ENCODE assay signal across 18 cellular contexts in the genomic region with DNA sequence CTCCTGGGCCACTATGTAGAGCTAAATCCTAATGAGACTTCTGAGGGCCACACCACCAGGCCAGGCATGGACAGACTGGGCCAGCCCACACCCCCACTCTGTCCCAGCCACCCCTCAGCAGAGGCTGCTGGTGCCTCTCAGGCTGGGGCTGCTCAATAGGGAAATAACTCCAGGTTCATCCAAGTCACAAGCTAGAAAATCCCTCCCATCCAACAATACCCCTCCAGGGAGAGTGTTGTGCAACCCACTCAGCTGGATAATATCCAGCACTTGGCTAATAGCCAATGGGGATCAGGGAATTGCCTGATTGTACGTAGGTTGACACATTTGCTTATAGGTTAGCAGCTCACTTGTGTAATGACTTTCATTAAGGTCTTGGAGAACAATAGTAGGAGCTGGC.
DNase-seq lines count a peak whose midpoint lies in the region; ATAC-seq, FAIRE-seq and TF ChIP-seq lines count a peak whose summit lies in the region.
"Had no signal": no experiment of that assay in that cellular context is flagged by ENCODE, and none has a peak within 500 bp of the region (broad histone marks: within the 10 kb centered on the region; RNA-seq: fewer than 3 reads in every experiment).

No MANE protein-coding gene starts in this region.

- no peak overlapping the region for H3K4me2 ChIP-seq in H1 (ENCODE audit: insufficient read depth in 1 of 2, low read depth in 2 of 2, low read length in 2 of 2)
- H3K4me2 ChIP-seq: A549 had no signal

- H3K18ac ChIP-seq in H1 (ENCODE audit: extremely low read depth, low read length) = no peak overlapping the region

- H2BK5ac ChIP-seq in H1 (ENCODE audit: low read depth, low read length) = no peak overlapping the region

- no peak overlapping the region for H3K14ac ChIP-seq in H1 (ENCODE audit: insufficient read length)

- no peaks in the 10 kb centered on the region for H3K36me3 Mint-ChIP-seq in natural killer cell
- H3K36me3 Mint-ChIP-seq: CD4-positive, alpha-beta memory T cell had no signal

- no peak for TF ChIP-seq POLR2A in H1 (IDR thresholded peaks at IDR 0.05; ENCODE audit: control extremely low read depth in 1 of 2, low read depth in 2 of 2, low read length in 2 of 2)
- TF ChIP-seq POLR2A in tibial nerve (IDR thresholded peaks at IDR 0.05) = no peak

- H3K79me2 ChIP-seq in H1 (ENCODE audit: control insufficient read depth in 1 of 2, insufficient read depth in 2 of 2, low read length in 2 of 2) = no peaks in the 10 kb centered on the region

- H3K36me3 ChIP-seq in H1 (ENCODE audit: control insufficient read depth in 2 of 4, insufficient read depth in 4 of 4, low read length in 3 of 4) (no peaks in the 10 kb centered on the region), liver (ENCODE audit: control insufficient read depth in 4 of 4, insufficient read depth in 3 of 4, low read depth in 1 of 4, low read length in 3 of 4) (no peaks in the 10 kb centered on the region), tibial nerve (no peaks in the 10 kb centered on the region)
- H3K36me3 ChIP-seq: WERI-Rb-1 had no signal

- no peak overlapping the region for H2AFZ ChIP-seq in H1 (ENCODE audit: low read length)

- H3K56ac ChIP-seq in H1 (replicated peaks; ENCODE audit: insufficient read length, low read depth, low read length) = no peak overlapping the region

- no peak overlapping the region for H3K4ac ChIP-seq in H1 (replicated peaks; ENCODE audit: insufficient read length, low read depth, low read length)

- H4K8ac ChIP-seq in H1 (ENCODE audit: extremely low read depth, insufficient read depth, low read length) = peak overlapping the region; percentile 11; the same call in 1 of the 2 replicates

- H3K4me1 ChIP-seq in H1 (replicated peaks in 1 of 4; ENCODE audit: control insufficient read depth in 3 of 4, insufficient read depth in 4 of 4, low read length in 3 of 4) (no peaks in the 10 kb centered on the region), liver (ENCODE audit: control insufficient read depth in 4 of 4, insufficient read depth in 4 of 4, low read length in 3 of 4) (peaks cover 5 to 25% (median 13%) of the 10 kb centered on the region in 4 donors), tibial nerve (peaks cover 0 to 20% (median 5%) of the 10 kb centered on the region in 4 donors)

- no peaks in the 10 kb centered on the region for H3K9me3 Mint-ChIP-seq in natural killer cell
- H3K9me3 Mint-ChIP-seq: CD4-positive, alpha-beta memory T cell had no signal

- no peak for FAIRE-seq in H1 (lab: Jason Lieb, UNC)
- FAIRE-seq: A549 had no signal

- CTCF ChIA-PET in H1 (lab: Charles Lee; ENCODE audit: partially characterized antibody) = interaction anchor here (0.8 to 3.4 kb wide), 10 partner anchors 10 to 150 kb away, joined by 3 to 18 read pairs (median 6); no protein-coding TSS in a partner anchor

- ATAC-seq in HG03139 (IDR thresholded peaks at IDR 0.05; ENCODE audit: unreplicated experiment) (no peak), natural killer cell (no peak)
- ATAC-seq: A549, Panc1 had no signal

- no peak overlapping the region for H3K4me3 Mint-ChIP-seq in natural killer cell
- H3K4me3 Mint-ChIP-seq: CD4-positive, alpha-beta memory T cell had no signal

- H2BK120ac ChIP-seq in H1 (replicated peaks; ENCODE audit: low read depth, low read length) = no peak overlapping the region

- H3K27ac ChIP-seq in H1 (ENCODE audit: low read depth, low read length) (no peak overlapping the region), liver (ENCODE audit: low read depth in 1 of 2, low read length in 2 of 2) (peak overlapping the region; percentile 71 to 79), tibial nerve (peak overlapping the region; percentile 21 to 79 (median 56))
- H3K27ac ChIP-seq: A549, WERI-Rb-1 had no signal

- intact Hi-C loops in natural killer cell (cut with micrococcal nuclease) = no loop called here

- POLR2A ChIA-PET in H1 (lab: Charles Lee; ENCODE audit: partially characterized antibody) = interaction anchor here (1.4 kb wide), 2 partner anchors 31 to 36 kb away, joined by 3 to 4 read pairs; no protein-coding TSS in a partner anchor

- no peaks in the 10 kb centered on the region for H4K20me1 ChIP-seq in H1 (replicated peaks in 1 of 2; ENCODE audit: control insufficient read depth in 1 of 2, insufficient read depth in 2 of 2, low read length in 2 of 2)

- H2BK15ac ChIP-seq in H1 (ENCODE audit: low read length) = no peak overlapping the region

- H2BK12ac ChIP-seq in H1 (ENCODE audit: low read depth, low read length) = no peak overlapping the region

- TF ChIP-seq EP300 in H1 (IDR thresholded peaks at IDR 0.05; ENCODE audit: borderline replicate concordance in 1 of 2, low read depth in 2 of 2, low read length in 2 of 2) = no peak
- peak in 1 of 2 donors; percentile 79 for TF ChIP-seq EP300 in tibial nerve (IDR thresholded peaks at IDR 0.05)

- no peak overlapping the region for H4K5ac ChIP-seq in H1 (ENCODE audit: insufficient read length, low read depth, low read length)

- peaks cover 6% of the 10 kb centered on the region; the same call in 1 of the 2 replicates for H3K23me2 ChIP-seq in H1 (ENCODE audit: low read depth, low read length)

- no peaks in the 10 kb centered on the region; a peak in 1 of 7 replicates for H3K27me3 ChIP-seq in H1 (replicated peaks in 1 of 4; ENCODE audit: control insufficient read depth in 3 of 4, extremely low read depth in 1 of 4, insufficient read depth in 3 of 4, low read length in 3 of 4)
- H3K27me3 ChIP-seq in liver (ENCODE audit: control insufficient read depth in 4 of 4, insufficient read depth in 4 of 4, low read length in 3 of 4) = no peaks in the 10 kb centered on the region
- no peaks in the 10 kb centered on the region for H3K27me3 ChIP-seq in tibial nerve

- no peak overlapping the region for H4K91ac ChIP-seq in H1 (replicated peaks; ENCODE audit: insufficient read length, low read length)

- TF ChIP-seq CTCF in H1 (IDR thresholded peaks at IDR 0.05; ENCODE audit: control extremely low read depth in 1 of 3, insufficient read depth in 1 of 3, low read depth in 1 of 3, low read length in 3 of 3) (no peak), liver (IDR thresholded peaks at IDR 0.05; ENCODE audit: low read depth, low read length, missing input control) (no peak), tibial nerve (IDR thresholded peaks at IDR 0.05) (no peak), natural killer cell (IDR thresholded peaks at IDR 0.05) (no peak)

- no peak overlapping the region for H2AK5ac ChIP-seq in H1 (ENCODE audit: low read depth, low read length)

- H2BK20ac ChIP-seq in H1 (ENCODE audit: low read length) = no peak overlapping the region

- H3K4me1 Mint-ChIP-seq in natural killer cell = no peaks in the 10 kb centered on the region
- H3K4me1 Mint-ChIP-seq: CD4-positive, alpha-beta memory T cell had no signal

- H3K79me1 ChIP-seq in H1 (ENCODE audit: low read depth, low read length) = no peaks in the 10 kb centered on the region

- no peak overlapping the region for H3K23ac ChIP-seq in H1 (ENCODE audit: insufficient read length)

- no peak overlapping the region for H3K27ac Mint-ChIP-seq in natural killer cell
- H3K27ac Mint-ChIP-seq: CD4-positive, alpha-beta memory T cell had no signal

- no peaks in the 10 kb centered on the region for H3K27me3 Mint-ChIP-seq in natural killer cell (ENCODE audit: low read depth in 2 of 2)

- TF ChIP-seq RAD21 in H1 (IDR thresholded peaks at IDR 0.05 in 1 of 2, conservative IDR thresholded peaks at IDR 0.05 in 1 of 2; ENCODE audit: low read depth in 2 of 2, low read length in 2 of 2) (no peak), liver (IDR thresholded peaks at IDR 0.05) (no peak)

- H3K9ac ChIP-seq in H1 (replicated peaks in 1 of 4; ENCODE audit: extremely low read depth in 1 of 4, low read depth in 3 of 4, low read length in 3 of 4) (no peak overlapping the region), liver (ENCODE audit: low read depth in 1 of 2, low read length in 2 of 2) (no peak overlapping the region)

- WGBS in H1 (ENCODE audit: extremely low coverage in 1 of 2, insufficient coverage in 1 of 2, insufficient read length in 1 of 2, insufficient replicate concordance in 2 of 2, low coverage in 1 of 2, low lambda C conversion rate in 2 of 2, missing lambda C conversion rate in 1 of 2), 2 experiments = 92% methylated on average over 1 of the region's 1 CpG; no CpG with 5 or more reads in 1 of the 2 experiments
- 35% methylated on average over 1 of the region's 1 CpG for WGBS in liver
- 35 to 38% methylated on average over 1 of the region's 1 CpG for WGBS in tibial nerve, 2 donors

- H3K9me3 ChIP-seq in H1 (ENCODE audit: insufficient read depth in 2 of 2, low read depth in 1 of 2, low read length in 1 of 2) (peaks cover 0 to 6% of the 10 kb centered on the region in 2 experiments; a peak in 2 of 4 replicates), liver (ENCODE audit: control insufficient read depth in 4 of 4, low read length in 3 of 4) (peaks cover 2 to 13% (median 9%) of the 10 kb centered on the region in 4 donors), tibial nerve (peaks cover 0 to 19% (median 0%) of the 10 kb centered on the region in 4 donors)

- DNase-seq in NCI-H446 (lab: John Stamatoyannopoulos, UW) (peak; percentile 23 to 29), NCI-H446 treated with DMSO at 0.1 percent for 48 hours (lab: John Stamatoyannopoulos, UW) (no peak), H1 (ENCODE audit: low read depth in 1 of 2, low spot score in 2 of 2) (no peak), tibial nerve (ENCODE audit: low spot score in 2 of 2) (peak in 1 of 2 donors; percentile 75), NCI-H2029 treated with DMSO at 0.1 percent for 48 hours (lab: John Stamatoyannopoulos, UW) (no peak), natural killer cell (no peak)
- DNase-seq: activated effector memory CD4-positive, alpha-beta T cell treated with anti-CD3 and anti-CD28 coated beads, Interleukin-2, amount 50 U/mL, for 16 hours; CD4-positive, alpha-beta memory T cell; effector memory CD4-positive, alpha-beta T cell; GDM1; islet precursor cell; MM.1S; stimulated activated CD4-positive, alpha-beta T cell treated with anti-CD3 and anti-CD28 coated beads, Interleukin-2, amount 100 ng/mL, for 48 hours; WERI-Rb-1 had no signal

- H3K4me3 ChIP-seq in H1 (ENCODE audit: extremely low read depth in 1 of 4, insufficient read depth in 2 of 4, low read depth in 3 of 4, low read length in 4 of 4) (no peak overlapping the region), liver (ENCODE audit: low read depth in 1 of 3, low read length in 3 of 3) (no peak overlapping the region), tibial nerve (no peak overlapping the region)
- H3K4me3 ChIP-seq: A549 had no signal

TF ChIP-seq in H1, 55 proteins besides CTCF, POLR2A, EP300 and RAD21 (continues in another document):
- TF ChIP-seq TBP (IDR thresholded peaks at IDR 0.05; ENCODE audit: low read depth, low read length) (no peak), BACH1 (IDR thresholded peaks at IDR 0.05; ENCODE audit: low read length) (no peak), NANOG (IDR thresholded peaks at IDR 0.05; ENCODE audit: insufficient read depth, low read depth, low read length, poor library complexity, severe bottlenecking) (no peak), ASH2L (IDR thresholded peaks at IDR 0.05; ENCODE audit: low read length) (no peak)

TF ChIP-seq in liver, 16 proteins besides CTCF, POLR2A, EP300 and RAD21:
- TF ChIP-seq SP1 (IDR thresholded peaks at IDR 0.05) = peak; percentile 40
- TF ChIP-seq FOXA2 (IDR thresholded peaks at IDR 0.05) = no peak
- TF ChIP-seq RXRA (IDR thresholded peaks at IDR 0.05) = peak in 1 of 2 donors; percentile 38
- no peak for TF ChIP-seq GABPA (IDR thresholded peaks at IDR 0.05 in 1 of 2, conservative IDR thresholded peaks at IDR 0.05 in 1 of 2)
- TF ChIP-seq FOXA1 (IDR thresholded peaks at IDR 0.05) = no peak

Comparison
In these comparisons a context has a peak if more than half of its experiments do, and no peak if none do; other contexts are left out.
1. DNase-seq: peak in NCI-H446 (2 of 2); none in NCI-H446 treated with DMSO at 0.1 percent for 48 hours (single experiment), H1 (0 of 2), NCI-H2029 treated with DMSO at 0.1 percent for 48 hours (single experiment) and natural killer cell (single experiment).